In the genomic region with DNA sequence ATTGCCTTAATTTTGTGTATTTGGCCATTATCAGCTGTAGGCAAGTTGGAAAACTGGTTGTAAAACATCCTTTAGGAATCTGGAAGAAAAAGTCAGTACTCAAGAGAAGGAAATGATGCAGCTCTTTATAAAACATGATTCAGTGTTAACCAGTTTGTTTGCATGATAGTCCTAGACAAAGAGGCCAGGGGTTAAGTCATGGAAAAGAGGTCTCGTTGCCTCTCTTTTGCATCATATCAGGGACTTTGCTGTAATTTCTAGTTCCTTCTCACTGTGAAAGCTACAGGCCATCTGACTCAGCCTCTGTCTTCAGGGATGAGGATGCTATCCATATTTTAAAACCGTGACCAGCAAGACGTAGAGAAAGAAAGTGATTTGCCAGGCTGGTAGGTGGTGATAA, we compare ENCODE assay signal across 19 cellular contexts. TPM values are rescaled to one million over a fixed set of nuclear protein-coding genes. Genes with fewer than 3 reads are reported as not detected.
A peak's percentile ranks its signal among the peaks of the same experiment; 100 is the strongest.
DNase-seq lines count a peak whose midpoint lies in the region; ATAC-seq, FAIRE-seq and TF ChIP-seq lines count a peak whose summit lies in the region.
"Had no signal": no experiment of that assay in that cellular context is flagged by ENCODE, and none has a peak within 500 bp of the region (broad histone marks: within the 10 kb centered on the region; RNA-seq: fewer than 3 reads in every experiment).

No MANE protein-coding gene starts in this region.

- H3K9ac ChIP-seq in GM23248 (peak overlapping the region; percentile 71), astrocyte (ENCODE audit: low read length) (peak overlapping the region; percentile 6)

- no peaks in the 10 kb centered on the region for H3K9me2 ChIP-seq in GM23248 (ENCODE audit: insufficient read depth)

- DNase-seq in GM23248 = peak; percentile 92
- peak; percentile 49 for DNase-seq in astrocyte (ENCODE audit: low read depth)
- DNase-seq in fibroblast of the aortic adventitia (ENCODE audit: low read depth) = peak; percentile 96
- DNase-seq in stimulated activated naive CD8-positive, alpha-beta T cell treated with anti-CD3 and anti-CD28 coated beads, Interleukin-15, amount 100 ng/mL, for 72 hours = no peak
- no peak for DNase-seq in stimulated activated naive B cell treated with anti-CD40 and anti-IgM and Interleukin-4, amounts not matched to agents 10 μg/mL and 1 μg/mL and 100 μg/mL, for 72 hours
- DNase-seq in immature natural killer cell = no peak
- DNase-seq: activated B cell treated with CpG ODN at 0.5 μM for 24 hours; activated CD8-positive, alpha-beta memory T cell treated with anti-CD3 and anti-CD28 coated beads, Interleukin-2, amount 50 U/mL, for 4 hours; mesendoderm; NCI-H1694 treated with DMSO at 0.1 percent for 48 hours; NCI-H510A; stimulated activated naive CD4-positive, alpha-beta T cell had no signal

- H3K27me3 Mint-ChIP-seq in astrocyte (ENCODE audit: low read depth, unreplicated experiment) (peaks cover 1% of the 10 kb centered on the region), immature natural killer cell (ENCODE audit: low read depth in 3 of 3) (peaks cover 5 to 7% (median 5%) of the 10 kb centered on the region in 3 donors)
- no peaks in the 10 kb centered on the region for H3K27me3 Mint-ChIP-seq in stimulated activated naive CD8-positive, alpha-beta T cell treated with anti-CD3 and anti-CD28 coated beads, Interleukin-15, amount 100 ng/mL, for 72 hours
- peaks cover 8 to 28% of the 10 kb centered on the region in 2 donors for H3K27me3 Mint-ChIP-seq in stimulated activated naive B cell treated with anti-CD40 and anti-IgM and Interleukin-4, amounts not matched to agents 10 μg/mL and 1 μg/mL and 100 μg/mL, for 72 hours
- H3K27me3 Mint-ChIP-seq: activated naive CD8-positive, alpha-beta T cell had no signal

- H3K36me3 Mint-ChIP-seq in astrocyte (ENCODE audit: low read depth, unreplicated experiment) (no peaks in the 10 kb centered on the region), immature natural killer cell (no peaks in the 10 kb centered on the region)
- H3K36me3 Mint-ChIP-seq in stimulated activated naive B cell treated with anti-CD40 and anti-IgM and Interleukin-4, amounts not matched to agents 10 μg/mL and 1 μg/mL and 100 μg/mL, for 72 hours = no peaks in the 10 kb centered on the region
- H3K36me3 Mint-ChIP-seq: activated naive CD8-positive, alpha-beta T cell had no signal

- H3K4me3 ChIP-seq in ACC112 (ENCODE audit: low read depth, low read length) (0 out of 2 replicates have a peak overlapping the region, but pooled peaks have one; percentile 11), GM23248 (peak overlapping the region; percentile 31), astrocyte (ENCODE audit: insufficient read depth, low read depth, low read length) (no peak overlapping the region), fibroblast of the aortic adventitia (ENCODE audit: low read depth, low read length) (peak overlapping the region; percentile 13)
- H3K4me3 ChIP-seq: HAP-1 had no signal

- H3K27ac ChIP-seq in ACC112 (ENCODE audit: low read depth, low read length) (peak overlapping the region; percentile 78), GM23248 (peak overlapping the region; percentile 93), astrocyte (ENCODE audit: low read depth, low read length) (peak overlapping the region; percentile 38)

- H3K9me3 ChIP-seq in GM23248 (ENCODE audit: low read depth) (no peaks in the 10 kb centered on the region), astrocyte (ENCODE audit: insufficient read depth, low read depth, low read length) (no peaks in the 10 kb centered on the region)
- H3K9me3 ChIP-seq: HAP-1 had no signal

- H3K27ac Mint-ChIP-seq in astrocyte (ENCODE audit: unreplicated experiment) (peak overlapping the region; percentile 2), immature natural killer cell (no peak overlapping the region)
- H3K27ac Mint-ChIP-seq in stimulated activated naive CD8-positive, alpha-beta T cell treated with anti-CD3 and anti-CD28 coated beads, Interleukin-15, amount 100 ng/mL, for 72 hours = no peak overlapping the region
- no peak overlapping the region for H3K27ac Mint-ChIP-seq in stimulated activated naive B cell treated with anti-CD40 and anti-IgM and Interleukin-4, amounts not matched to agents 10 μg/mL and 1 μg/mL and 100 μg/mL, for 72 hours
- H3K27ac Mint-ChIP-seq: activated B cell treated with CpG ODN at 0.5 μM for 24 hours; activated naive CD8-positive, alpha-beta T cell had no signal

- H3K79me2 ChIP-seq in ACC112 (ENCODE audit: control insufficient read depth, insufficient read depth, low read length, unreplicated experiment) (peaks cover 4% of the 10 kb centered on the region), GM23248 (ENCODE audit: insufficient read depth) (peaks cover 35% of the 10 kb centered on the region; the same call in 1 of the 2 replicates), astrocyte (ENCODE audit: insufficient read depth, low read length) (peaks cover 24% of the 10 kb centered on the region)

- H3K4me1 Mint-ChIP-seq in astrocyte (ENCODE audit: low read depth, unreplicated experiment) (peaks cover 8% of the 10 kb centered on the region), immature natural killer cell (no peaks in the 10 kb centered on the region)
- peaks cover 9% of the 10 kb centered on the region for H3K4me1 Mint-ChIP-seq in stimulated activated naive CD8-positive, alpha-beta T cell treated with anti-CD3 and anti-CD28 coated beads, Interleukin-15, amount 100 ng/mL, for 72 hours
- peaks cover 0 to 2% of the 10 kb centered on the region in 2 donors for H3K4me1 Mint-ChIP-seq in stimulated activated naive B cell treated with anti-CD40 and anti-IgM and Interleukin-4, amounts not matched to agents 10 μg/mL and 1 μg/mL and 100 μg/mL, for 72 hours
- H3K4me1 Mint-ChIP-seq: activated B cell treated with CpG ODN at 0.5 μM for 24 hours had no signal

- ATAC-seq in stimulated activated naive CD8-positive, alpha-beta T cell treated with anti-CD3 and anti-CD28 coated beads, Interleukin-15, amount 100 ng/mL, for 72 hours = no peak
- no peak for ATAC-seq in stimulated activated naive B cell treated with anti-CD40 and anti-IgM and Interleukin-4, amounts not matched to agents 10 μg/mL and 1 μg/mL and 100 μg/mL, for 72 hours (replicated peaks)
- no peak for ATAC-seq in HG03159 (IDR thresholded peaks at IDR 0.05; ENCODE audit: unreplicated experiment)

- H3K4me1 ChIP-seq in ACC112 (ENCODE audit: control insufficient read depth, insufficient read depth, low read length, unreplicated experiment) = peaks cover 14% of the 10 kb centered on the region
- peaks cover 18% of the 10 kb centered on the region for H3K4me1 ChIP-seq in GM23248 (ENCODE audit: insufficient read depth)
- peaks cover 10% of the 10 kb centered on the region for H3K4me1 ChIP-seq in astrocyte (ENCODE audit: insufficient read depth, low read length)
- H3K4me1 ChIP-seq: HAP-1 had no signal

- WGBS in GM23248 (ENCODE audit: low coverage in 1 of 2, low lambda C conversion rate in 2 of 2, missing lambda C conversion rate in 2 of 2), 2 experiments = 4 to 9% methylated on average over 3 of the region's 3 CpGs

- H3K4me3 Mint-ChIP-seq in astrocyte (ENCODE audit: unreplicated experiment) = no peak overlapping the region
- no peak overlapping the region for H3K4me3 Mint-ChIP-seq in stimulated activated naive CD8-positive, alpha-beta T cell treated with anti-CD3 and anti-CD28 coated beads, Interleukin-15, amount 100 ng/mL, for 72 hours
- no peak overlapping the region for H3K4me3 Mint-ChIP-seq in stimulated activated naive B cell treated with anti-CD40 and anti-IgM and Interleukin-4, amounts not matched to agents 10 μg/mL and 1 μg/mL and 100 μg/mL, for 72 hours
- H3K4me3 Mint-ChIP-seq in immature natural killer cell = no peak overlapping the region
- H3K4me3 Mint-ChIP-seq: activated B cell treated with CpG ODN at 0.5 μM for 24 hours; activated naive CD8-positive, alpha-beta T cell had no signal

- H3K9me3 Mint-ChIP-seq in astrocyte (ENCODE audit: unreplicated experiment) (no peaks in the 10 kb centered on the region), immature natural killer cell (no peaks in the 10 kb centered on the region)
- no peaks in the 10 kb centered on the region for H3K9me3 Mint-ChIP-seq in stimulated activated naive CD8-positive, alpha-beta T cell treated with anti-CD3 and anti-CD28 coated beads, Interleukin-15, amount 100 ng/mL, for 72 hours
- H3K9me3 Mint-ChIP-seq in stimulated activated naive B cell treated with anti-CD40 and anti-IgM and Interleukin-4, amounts not matched to agents 10 μg/mL and 1 μg/mL and 100 μg/mL, for 72 hours = no peaks in the 10 kb centered on the region
- H3K9me3 Mint-ChIP-seq: activated B cell treated with CpG ODN at 0.5 μM for 24 hours had no signal

- peak; percentile 5 for FAIRE-seq in astrocyte (lab: Jason Lieb, UNC)
- FAIRE-seq: colon, frontal cortex, urothelium cell line had no signal

- peaks cover 23% of the 10 kb centered on the region for H3F3A ChIP-seq in GM23248 (ENCODE audit: insufficient read depth)

- in situ Hi-C loops in GM23248 (cut with MboI) = no loop called here

- H3K27me3 ChIP-seq in ACC112 (ENCODE audit: insufficient read depth, low read length) (no peaks in the 10 kb centered on the region), GM23248 (replicated peaks; ENCODE audit: insufficient read depth) (no peaks in the 10 kb centered on the region), astrocyte (ENCODE audit: insufficient read depth, low read length) (no peaks in the 10 kb centered on the region)

- TF ChIP-seq CTCF in astrocyte (IDR thresholded peaks at IDR 0.05; ENCODE audit: insufficient read depth, low read depth, low read length) (no peak), fibroblast of the aortic adventitia (IDR thresholded peaks at IDR 0.05; ENCODE audit: insufficient read depth, low read length) (no peak)

- H3K36me3 ChIP-seq in ACC112 (ENCODE audit: insufficient read depth, low read length) (no peaks in the 10 kb centered on the region), GM23248 (ENCODE audit: low read depth) (no peaks in the 10 kb centered on the region), astrocyte (ENCODE audit: insufficient read depth, low read length) (no peaks in the 10 kb centered on the region)
- H3K36me3 ChIP-seq: HAP-1 had no signal

- H4K20me1 ChIP-seq in GM23248 (ENCODE audit: insufficient read depth) = no peaks in the 10 kb centered on the region
- H4K20me1 ChIP-seq in astrocyte (ENCODE audit: insufficient read depth, low read length) = peaks cover 15% of the 10 kb centered on the region

- H2AFZ ChIP-seq in ACC112 (ENCODE audit: low read length, unreplicated experiment) = no peak overlapping the region
- H2AFZ ChIP-seq in GM23248 = peak overlapping the region; percentile 49
- H2AFZ ChIP-seq in astrocyte (ENCODE audit: low read depth, low read length) = no peak overlapping the region

- H3K4me2 ChIP-seq in GM23248 (ENCODE audit: unreplicated experiment) (peak overlapping the region; percentile 81), astrocyte (ENCODE audit: low read length) (peak overlapping the region; percentile 21)

RNA-seq across cellular contexts. Expression of a gene that starts 38.0 kb away (rescaled TPM):
- total RNA-seq in GM23248 (2014; rRNA removed; shearing (Covaris generic)) = 10.8 and 13.7 TPM in 2 replicates
- 3.8 and 4.5 TPM in 2 replicates for polyA plus RNA-seq in GM23248 (2016; fragmentation: Nextera tagmentation; extraction: Ambion mirVana)
- 5.5 and 5.8 TPM in 2 replicates for total RNA-seq in astrocyte
- 5.4 and 24.3 TPM in 2 replicates for total RNA-seq in fibroblast of the aortic adventitia (ENCODE audit: low replicate concordance)
- polyA plus RNA-seq in immature natural killer cell = not detected
- total RNA-seq: activated B cell treated with CpG ODN at 0.5 μM for 24 hours had no signal

Comparison
In these comparisons a context has a peak if more than half of its experiments do, and no peak if none do; other contexts are left out.
1. H3K27ac ChIP-seq: peak in every context shown above with its lines; median percentile 93 in GM23248; 78 in ACC112; 38 in astrocyte.
2. DNase-seq: peak in GM23248 (single experiment), astrocyte (single experiment) and fibroblast of the aortic adventitia (single experiment); none in stimulated activated naive CD8-positive, alpha-beta T cell treated with anti-CD3 and anti-CD28 coated beads, Interleukin-15, amount 100 ng/mL, for 72 hours (0 of 2), stimulated activated naive B cell treated with anti-CD40 and anti-IgM and Interleukin-4, amounts not matched to agents 10 μg/mL and 1 μg/mL and 100 μg/mL, for 72 hours (single experiment) and immature natural killer cell (0 of 3).